Comparison of ENCODE assay signal across 8 cellular contexts in the genomic region with DNA sequence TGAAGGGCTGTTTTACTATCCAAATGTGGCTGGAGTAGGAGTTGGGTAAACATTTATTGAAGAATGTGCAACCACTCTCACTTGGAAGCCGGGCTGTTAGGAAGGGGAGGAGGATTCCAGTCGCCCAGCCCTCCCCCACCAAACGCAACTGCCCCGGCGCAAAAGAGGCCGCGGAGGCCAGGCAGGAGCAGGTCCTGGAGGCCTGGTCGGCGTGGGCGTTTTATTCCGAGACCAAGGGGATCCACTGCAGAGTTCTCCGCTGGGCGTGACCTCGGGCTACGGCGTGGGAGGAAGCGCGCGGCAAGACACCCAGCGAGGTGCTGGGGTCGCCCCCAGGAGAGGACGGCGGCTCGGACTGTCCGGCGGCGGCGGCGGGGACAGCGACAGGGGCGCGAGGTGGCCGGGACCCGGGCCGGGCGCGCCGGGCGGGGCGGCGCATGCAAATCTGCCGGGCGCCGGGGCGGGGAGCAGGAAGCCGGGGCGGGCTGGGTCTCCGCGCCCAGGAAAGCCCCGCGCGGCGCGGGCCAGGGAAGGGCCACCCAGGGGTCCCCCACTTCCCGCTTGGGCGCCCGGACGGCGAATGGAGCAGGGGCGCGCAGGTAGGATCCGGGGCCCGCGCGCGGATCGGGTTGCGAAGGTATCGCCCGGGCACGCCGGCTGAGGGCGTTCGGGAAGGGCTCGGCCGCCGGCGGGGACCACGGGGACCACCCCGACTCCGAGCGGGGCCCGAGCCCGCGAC. TPM values are rescaled to one million over a fixed set of nuclear protein-coding genes. Genes with fewer than 3 reads are reported as not detected.
DNase-seq lines count a peak whose midpoint lies in the region; ATAC-seq lines count a peak whose summit lies in the region.

A gene (plus strand): TSS at position 553 of the 739 bp plus-strand sequence. CDS start 26,230 bp downstream, outside the sequence.

- in situ Hi-C loops in KBM-7 (cut with MboI; ENCODE audit: low pct_unique_long_range_greater_than_20kb, low sequenced_read_pairs) = no loop called here

- peak within 1 kb of the TSS; percentile 79 for H3K4me2 ChIP-seq in mesendoderm (ENCODE audit: low read length)

- H2BK5ac ChIP-seq in mesendoderm (ENCODE audit: low read length) = peak within 1 kb of the TSS; percentile 55

- peak within 1 kb of the TSS; percentile 63 for H3K4ac ChIP-seq in mesendoderm (ENCODE audit: low read depth, low read length)

- peaks cover 19% of the 10 kb centered on the region for H3K79me2 ChIP-seq in mesendoderm (ENCODE audit: control insufficient read depth, insufficient read depth, low read length)

- no peaks in the 10 kb centered on the region for H3K27me3 ChIP-seq in mesendoderm (ENCODE audit: insufficient read depth, low read length, poor library complexity)

- no peaks in the 10 kb centered on the region for H3K36me3 ChIP-seq in mesendoderm (ENCODE audit: control insufficient read depth, insufficient read depth, low read length)

- no peak within 1 kb of the TSS for H4K8ac ChIP-seq in mesendoderm (ENCODE audit: low read depth, low read length)

- H3K18ac ChIP-seq in mesendoderm (ENCODE audit: low read length) = peak within 1 kb of the TSS; percentile 86

- peak within 1 kb of the TSS; percentile 85 for H3K9ac ChIP-seq in mesendoderm (ENCODE audit: low read length)

- no peak within 1 kb of the TSS for H2AK5ac ChIP-seq in mesendoderm (ENCODE audit: low read length)

- peak within 1 kb of the TSS; percentile 94 for H3K23ac ChIP-seq in mesendoderm (ENCODE audit: low read length)

- peak within 1 kb of the TSS; percentile 47 for H2BK120ac ChIP-seq in mesendoderm (ENCODE audit: low read depth, low read length)

- ATAC-seq in GM19455 (IDR thresholded peaks at IDR 0.05; ENCODE audit: unreplicated experiment) = peak; percentile 54

- DNase-seq in AML-193 (lab: John Stamatoyannopoulos, UW) (peak; percentile 11 to 44), KBM-7 (peak; percentile 53), mesendoderm (peak; percentile 65), NCI-H128 (lab: John Stamatoyannopoulos, UW; ENCODE audit: unreplicated experiment) (no peak)
- peak; percentile 62 for DNase-seq in activated CD4-positive, alpha-beta T cell treated with anti-CD3 and anti-CD28 coated beads, Interleukin-2, amount 50 U/mL, for 1 hour
- DNase-seq in effector CD4-positive, alpha-beta T cell = peak; percentile 53
- DNase-seq in stimulated activated CD8-positive, alpha-beta memory T cell treated with anti-CD3 and anti-CD28 coated beads, Interleukin-2, amount 100 ng/mL, for 1 hour (ENCODE audit: low read depth in 2 of 2) = peak; percentile 30 to 42

- H3K27ac ChIP-seq in mesendoderm (ENCODE audit: low read depth, low read length) = peak within 1 kb of the TSS; percentile 61

- H3K56ac ChIP-seq in mesendoderm (ENCODE audit: low read length) = peak within 1 kb of the TSS; percentile 97

- WGBS in mesendoderm (ENCODE audit: extremely low coverage, insufficient coverage, low lambda C conversion rate) = no CpG with 5 or more reads among the region's 85 CpGs

- no peak within 1 kb of the TSS for H4K5ac ChIP-seq in mesendoderm (ENCODE audit: low read length)

- H2BK15ac ChIP-seq in mesendoderm (replicated peaks; ENCODE audit: low read depth) = no peak within 1 kb of the TSS

- H3K79me1 ChIP-seq in mesendoderm (ENCODE audit: low read length) = peaks cover 16% of the 10 kb centered on the region

- H3K4me3 ChIP-seq in mesendoderm (ENCODE audit: low read length) = peak within 1 kb of the TSS; percentile 86

- H3K4me1 ChIP-seq in mesendoderm (ENCODE audit: control insufficient read depth, low read depth, low read length) = peaks cover 6% of the 10 kb centered on the region

RNA-seq across cellular contexts. Expression of the gene that starts here (rescaled TPM):
- 20.4 TPM for polyA plus RNA-seq in mesendoderm (2013, experiment 1 of 2)
- 19.9 TPM for polyA plus RNA-seq in mesendoderm (2013, experiment 2 of 2)
